In genomic region chr20:43776691-43777090, GRCh38 we compare ENCODE assay signal across 2 cellular contexts.
TF ChIP-seq lines count a peak whose summit lies in the region.

No MANE protein-coding gene starts in this region.

TF ChIP-seq in IMR-90, 13 proteins besides CTCF, POLR2A, EP300 and RAD21:
- TF ChIP-seq MXI1 (IDR thresholded peaks at IDR 0.05; ENCODE audit: borderline replicate concordance, low read depth, low read length) (no peak), RCOR1 (IDR thresholded peaks at IDR 0.05; ENCODE audit: insufficient replicate concordance, low read length) (no peak), SMC3 (IDR thresholded peaks at IDR 0.05; ENCODE audit: low read depth, low read length) (no peak), NFE2L2 (IDR thresholded peaks at IDR 0.05; ENCODE audit: low read depth, low read length) (no peak), CEBPB (IDR thresholded peaks at IDR 0.05; ENCODE audit: low read depth, low read length) (no peak), MAFK (IDR thresholded peaks at IDR 0.05; ENCODE audit: low read depth, low read length) (no peak), ELK1 (IDR thresholded peaks at IDR 0.05; ENCODE audit: borderline replicate concordance, low read depth, low read length) (no peak), RFX5 (IDR thresholded peaks at IDR 0.05; ENCODE audit: low read depth, low read length) (no peak), BHLHE40 (IDR thresholded peaks at IDR 0.05; ENCODE audit: low read depth, low read length) (no peak), CHD1 (IDR thresholded peaks at IDR 0.05; ENCODE audit: low read depth, low read length) (no peak), USF2 (IDR thresholded peaks at IDR 0.05; ENCODE audit: low read depth, low read length) (no peak), MAZ (IDR thresholded peaks at IDR 0.05; ENCODE audit: borderline replicate concordance, low read depth, low read length) (no peak), FOS (IDR thresholded peaks at IDR 0.05; ENCODE audit: low read depth, low read length) (no peak)

TF ChIP-seq in HepG2, 621 proteins besides CTCF, POLR2A, EP300 and RAD21:
- TF ChIP-seq ATF7 (IDR thresholded peaks at IDR 0.05) (peak; percentile 21; the same call in 1 of the 2 replicates), ATF7 (CRISPR knock-in tag; IDR thresholded peaks at IDR 0.05) (no peak)
- TF ChIP-seq, protein P1, sequence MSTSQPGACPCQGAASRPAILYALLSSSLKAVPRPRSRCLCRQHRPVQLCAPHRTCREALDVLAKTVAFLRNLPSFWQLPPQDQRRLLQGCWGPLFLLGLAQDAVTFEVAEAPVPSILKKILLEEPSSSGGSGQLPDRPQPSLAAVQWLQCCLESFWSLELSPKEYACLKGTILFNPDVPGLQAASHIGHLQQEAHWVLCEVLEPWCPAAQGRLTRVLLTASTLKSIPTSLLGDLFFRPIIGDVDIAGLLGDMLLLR (CRISPR knock-in tag; IDR thresholded peaks at IDR 0.05): no peak
